Comparison of ENCODE assay signal across 9 cellular contexts in genomic region chr2:64063924-64064331, GRCh38. TPM values are rescaled to one million over a fixed set of nuclear protein-coding genes. Genes with fewer than 3 reads are reported as not detected.
DNase-seq lines count a peak whose midpoint lies in the region; ATAC-seq and TF ChIP-seq lines count a peak whose summit lies in the region.
"Had no signal": no experiment of that assay in that cellular context is flagged by ENCODE, and none has a peak within 500 bp of the region (broad histone marks: within the 10 kb centered on the region; RNA-seq: fewer than 3 reads in every experiment).

No MANE protein-coding gene starts in this region.

- H3K4me3 Mint-ChIP-seq in T-cell (peak overlapping the region in 1 of 3 donors; percentile 9), Calu3 (ENCODE audit: low read depth, unreplicated experiment) (no peak overlapping the region)
- H3K4me3 Mint-ChIP-seq: natural killer cell treated with Interleukin-12 subunit alpha and Interleukin-12 subunit beta and Interleukin-15 and Interleukin-18, amount 100 ng/mL, for 72 hours had no signal

- H3K27ac Mint-ChIP-seq in T-cell = peak overlapping the region; percentile 77 to 79
- H3K27ac Mint-ChIP-seq in Calu3 (ENCODE audit: unreplicated experiment) = no peak overlapping the region

- no peaks in the 10 kb centered on the region for H3K27me3 Mint-ChIP-seq in T-cell
- H3K27me3 Mint-ChIP-seq in Calu3 (ENCODE audit: unreplicated experiment) = no peaks in the 10 kb centered on the region

- H3K4me1 ChIP-seq in tibial artery = peaks cover 0 to 12% (median 0%) of the 10 kb centered on the region in 4 donors

- H3K4me3 ChIP-seq in foreskin fibroblast (ENCODE audit: low read depth in 1 of 2, low read length in 2 of 2) (no peak overlapping the region), tibial artery (no peak overlapping the region)

- CTCF ChIA-PET in T-cell (lab: Charles Lee) (interaction anchor here (1.2 to 1.5 kb wide), 2 partner anchors 264 kb away, joined by 3 to 5 read pairs; no protein-coding TSS in a partner anchor), Calu3 (lab: Charles Lee) (no interaction called here)

- no peaks in the 10 kb centered on the region for H3K36me3 Mint-ChIP-seq in T-cell
- no peaks in the 10 kb centered on the region for H3K36me3 Mint-ChIP-seq in Calu3 (ENCODE audit: insufficient read depth, unreplicated experiment)
- H3K36me3 Mint-ChIP-seq: natural killer cell treated with Interleukin-12 subunit alpha and Interleukin-12 subunit beta and Interleukin-15 and Interleukin-18, amount 100 ng/mL, for 72 hours had no signal

- no peak overlapping the region for H3K27ac ChIP-seq in tibial artery

- H3K4me1 Mint-ChIP-seq in T-cell (peaks cover 31 to 37% (median 33%) of the 10 kb centered on the region in 3 donors), Calu3 (ENCODE audit: low read depth, unreplicated experiment) (peaks cover 18% of the 10 kb centered on the region)

- no peaks in the 10 kb centered on the region for H3K9me3 ChIP-seq in tibial artery

- TF ChIP-seq CTCF in foreskin fibroblast (IDR thresholded peaks at IDR 0.05; ENCODE audit: low read depth, low read length) = no peak
- no peak for TF ChIP-seq CTCF in Calu3 (IDR thresholded peaks at IDR 0.05; ENCODE audit: unreplicated experiment)
- TF ChIP-seq CTCF in tibial artery (IDR thresholded peaks at IDR 0.05) = no peak

- POLR2A ChIA-PET in T-cell (lab: Charles Lee) = interaction anchor here in 1 of 2 donors (0.6 kb wide), 1 partner anchor 43 kb away, joined by 4 read pairs; no protein-coding TSS in a partner anchor

- H3K27me3 ChIP-seq in tibial artery = no peaks in the 10 kb centered on the region

- ATAC-seq in T-cell (replicated peaks in 1 of 4) = no peak
- no peak for ATAC-seq in GM21723 (IDR thresholded peaks at IDR 0.05; ENCODE audit: unreplicated experiment)
- ATAC-seq: natural killer cell treated with Interleukin-12 subunit alpha and Interleukin-12 subunit beta and Interleukin-15 and Interleukin-18, amount 100 ng/mL, for 72 hours had no signal

- BruUV-seq in Calu3 (replicated peaks; lab: Mats Ljungman, UMichigan) = no TSS peak

- intact Hi-C loops in Calu3 (cut with micrococcal nuclease; ENCODE audit: unreplicated experiment) (no loop called here), tibial artery (cut with DNase I; ENCODE audit: low total_unique reads) (no loop called here)

- peak; percentile 49 for DNase-seq in EL
- no peak for DNase-seq in T-cell
- DNase-seq in foreskin fibroblast = peak; percentile 47 to 70
- peak; percentile 83 for DNase-seq in pulmonary artery endothelial cell (ENCODE audit: low read depth, low spot score)
- no peak for DNase-seq in Calu3
- DNase-seq in tibial artery = no peak
- DNase-seq in DMS79 (lab: John Stamatoyannopoulos, UW) = no peak

- H3K9me3 Mint-ChIP-seq in T-cell (no peaks in the 10 kb centered on the region), Calu3 (ENCODE audit: low read depth, unreplicated experiment) (no peaks in the 10 kb centered on the region)
- H3K9me3 Mint-ChIP-seq: natural killer cell treated with Interleukin-12 subunit alpha and Interleukin-12 subunit beta and Interleukin-15 and Interleukin-18, amount 100 ng/mL, for 72 hours had no signal

- no peaks in the 10 kb centered on the region for H3K36me3 ChIP-seq in tibial artery

RNA-seq across cellular contexts. Expression of gene VPS54, which starts 44.7 kb away (rescaled TPM):
- total RNA-seq in T-cell = 10 to 100 TPM; 12.3 to 15.1 (median 12.8) TPM
- total RNA-seq in pulmonary artery endothelial cell = 17.6 and 24.3 TPM in 2 replicates
- 10.5 and 11.7 TPM in 2 replicates for total RNA-seq in Calu3 (2022)

Comparison
In these comparisons a context has a peak if more than half of its experiments do, and no peak if none do; other contexts are left out.
1. DNase-seq: peak in EL (single experiment), foreskin fibroblast (2 of 2) and pulmonary artery endothelial cell (single experiment); none in T-cell (0 of 34), Calu3 (single experiment), tibial artery (0 of 2) and DMS79 (single experiment).